ENCODE assay signal across 21 cellular contexts in genomic region chr16:9929313-9929712, GRCh38.
DNase-seq lines count a peak whose midpoint lies in the region; ATAC-seq and TF ChIP-seq lines count a peak whose summit lies in the region.
"Had no signal": no experiment of that assay in that cellular context is flagged by ENCODE, and none has a peak within 500 bp of the region (broad histone marks: within the 10 kb centered on the region; RNA-seq: fewer than 3 reads in every experiment).

No MANE protein-coding gene starts in this region.

- ATAC-seq in GM18870 (IDR thresholded peaks at IDR 0.05; ENCODE audit: unreplicated experiment): peak; percentile 58
- peak; percentile 69 for ATAC-seq in HG02798 (IDR thresholded peaks at IDR 0.05; ENCODE audit: poor library complexity, unreplicated experiment)
- no peak for ATAC-seq in HG03520 (IDR thresholded peaks at IDR 0.05; ENCODE audit: unreplicated experiment)
- ATAC-seq: body of pancreas; HCT116; natural killer cell treated with Interleukin-12 subunit alpha and Interleukin-12 subunit beta and Interleukin-15 and Interleukin-18, amount 100 ng/mL, for 72 hours had no signal

- no peak overlapping the region for H3K4me3 ChIP-seq in NB4 (ENCODE audit: low read depth, low read length)
- H3K4me3 ChIP-seq: body of pancreas, prostate gland, skin epidermis had no signal

- TF ChIP-seq CTCF in GM10266 (IDR thresholded peaks at IDR 0.05; ENCODE audit: control insufficient read depth, insufficient read depth, low read depth, missing control alignments) (no peak), NB4 (IDR thresholded peaks at IDR 0.05; ENCODE audit: low read depth, low read length) (no peak)

- no peak for TF ChIP-seq POLR2A in NB4 (IDR thresholded peaks at IDR 0.05; ENCODE audit: extremely low read depth, insufficient read length)

- DNase-seq in GM10266 (ENCODE audit: extremely low spot score): peak; percentile 20
- peak; percentile 31 for DNase-seq in NB4 (ENCODE audit: low read depth)
- DNase-seq in KG1 (lab: John Stamatoyannopoulos, UW): no peak
- DNase-seq in DMS53 (lab: John Stamatoyannopoulos, UW): no peak
- DNase-seq in HT-29 (ENCODE audit: low spot score): no peak
- DNase-seq: activated T-cell treated with anti-CD3 and anti-CD28 coated beads, Interleukin-2, amount 50 U/mL, for 1 hour; body of pancreas; cortex of kidney; foreskin fibroblast; mesenchymal stem cell; NCI-H1436; NCI-H2171 treated with DMSO at 0.1 percent for 48 hours; SHP77 treated with DMSO at 0.1 percent for 48 hours; stimulated activated CD4-positive, alpha-beta T cell treated with anti-CD3 and anti-CD28 coated beads, Interleukin-4, amount 100 ng/mL, for 24 hours had no signal

Comparison
In these comparisons a context has a peak if more than half of its experiments do, and no peak if none do; other contexts are left out.
1. DNase-seq: peak in GM10266 (single experiment) and NB4 (single experiment); none in KG1 (single experiment), DMS53 (single experiment) and HT-29 (single experiment).